ENCODE assay signal across 8 cellular contexts in the genomic region with DNA sequence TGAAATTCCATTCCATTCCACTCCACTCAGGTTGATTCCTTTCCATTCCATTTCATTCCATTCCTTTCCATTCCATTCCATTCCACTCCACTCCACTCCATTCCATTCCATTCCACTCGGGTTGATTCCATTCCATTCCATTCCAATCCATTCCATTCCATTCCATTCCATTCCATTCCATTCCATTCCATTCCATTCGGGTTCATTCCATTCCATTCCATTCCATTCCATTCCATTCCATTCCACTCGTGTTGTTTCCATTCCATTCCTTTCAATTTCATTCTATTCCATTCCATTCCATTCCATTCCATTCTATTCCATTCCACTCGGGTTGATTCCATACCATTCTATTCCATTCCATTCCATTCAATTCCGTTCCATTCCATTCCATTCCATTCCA.
A peak's percentile ranks its signal among the peaks of the same experiment; 100 is the strongest.
DNase-seq lines count a peak whose midpoint lies in the region; ATAC-seq, FAIRE-seq and TF ChIP-seq lines count a peak whose summit lies in the region.
"Not testable (repeated sequence)": the region's sequence is repeated elsewhere in the genome, so short reads cannot be mapped to it uniquely, and the experiment has no call there.

No MANE protein-coding gene starts in this region.

- POLR2A ChIA-PET in A549 (lab: Yijun Ruan, JAX); Panc1 (lab: Charles Lee); endothelial cell of umbilical vein (lab: Charles Lee); naive thymus-derived CD4-positive, alpha-beta T cell (lab: Charles Lee): not testable (repeated sequence)

- in situ Hi-C loops in Panc1 (cut with HindIII; ENCODE audit: low pct_unique_long_range_greater_than_20kb, low sequenced_read_pairs) = not testable (repeated sequence)

- H3K27ac ChIP-seq in A549; Panc1 (ENCODE audit: low read length); endothelial cell of umbilical vein (ENCODE audit: insufficient read depth, low read depth, low read length); naive thymus-derived CD4-positive, alpha-beta T cell (ENCODE audit: low read depth, low read length): not testable (repeated sequence)

- H3K9me1 ChIP-seq in endothelial cell of umbilical vein (replicated peaks; ENCODE audit: control insufficient read depth, extremely low read depth, insufficient read depth, low read length) = not testable (repeated sequence)

- dilution Hi-C loops in endothelial cell of umbilical vein (cut with MboI; ENCODE audit: extremely low pct_ligation_motif_present, low sequenced_read_pairs) = not testable (repeated sequence)

- H3K9me3 Mint-ChIP-seq in naive thymus-derived CD4-positive, alpha-beta T cell = peaks cover 23 to 98% (median 77%) of the 10 kb centered on the region in 11 donors

- not testable (repeated sequence) for BruUV-seq in Panc1 (replicated peaks; lab: Mats Ljungman, UMichigan); endothelial cell of umbilical vein (replicated peaks; lab: Mats Ljungman, UMichigan)

- H3K4me3 Mint-ChIP-seq in naive thymus-derived CD4-positive, alpha-beta T cell = not testable (repeated sequence)

- not testable (repeated sequence) for TF ChIP-seq EP300 in A549 (IDR thresholded peaks at IDR 0.05)

- not testable (repeated sequence) for H3K27me3 Mint-ChIP-seq in naive thymus-derived CD4-positive, alpha-beta T cell

- H3K27me3 ChIP-seq in Panc1 (ENCODE audit: control insufficient read depth, insufficient read depth, low read length); endothelial cell of umbilical vein (ENCODE audit: control insufficient read depth in 2 of 2, insufficient read depth in 2 of 2, low read length in 2 of 2); naive thymus-derived CD4-positive, alpha-beta T cell (ENCODE audit: control insufficient read depth in 2 of 2, insufficient read depth in 2 of 2, low read length in 2 of 2): not testable (repeated sequence)

- not testable (repeated sequence) for TF ChIP-seq POLR2A in A549 (IDR thresholded peaks at IDR 0.05; ENCODE audit: low read length); endothelial cell of umbilical vein (IDR thresholded peaks at IDR 0.05; ENCODE audit: low read depth, low read length)

- peaks cover 34 to 71% (median 50%) of the 10 kb centered on the region in 5 donors for H3K36me3 Mint-ChIP-seq in naive thymus-derived CD4-positive, alpha-beta T cell

- H3K27ac Mint-ChIP-seq in naive thymus-derived CD4-positive, alpha-beta T cell = not testable (repeated sequence)

- not testable (repeated sequence) for H3K79me2 ChIP-seq in endothelial cell of umbilical vein (ENCODE audit: control insufficient read depth, insufficient read depth, low read length)

- H3K4me1 Mint-ChIP-seq in naive thymus-derived CD4-positive, alpha-beta T cell = peaks cover 0 to 37% (median 0%) of the 10 kb centered on the region in 7 donors

- H3K4me1 ChIP-seq in A549; Panc1 (ENCODE audit: control insufficient read depth, insufficient read depth, low read length); endothelial cell of umbilical vein (ENCODE audit: control insufficient read depth, extremely low read depth, insufficient read depth, low read length); naive thymus-derived CD4-positive, alpha-beta T cell (ENCODE audit: control insufficient read depth in 2 of 2, insufficient read depth in 2 of 2, low read length in 2 of 2): not testable (repeated sequence)

- not testable (repeated sequence) for DNase-seq in A549 (ENCODE audit: low read depth in 1 of 2, low spot score in 1 of 2); Panc1 (ENCODE audit: low read depth, low spot score); naive thymus-derived CD4-positive, alpha-beta T cell
- peak; percentile 29 for DNase-seq in endothelial cell of umbilical vein (ENCODE audit: low read depth, low spot score)

- ATAC-seq in A549 (peak; percentile 49 to 77; a peak in 5 of 6 replicates), GM19023 (IDR thresholded peaks at IDR 0.05; ENCODE audit: unreplicated experiment) (peak; percentile 46), GM21528 (IDR thresholded peaks at IDR 0.05; ENCODE audit: low FRiP score, unreplicated experiment) (peak; percentile 59), HG02870 (IDR thresholded peaks at IDR 0.05; ENCODE audit: unreplicated experiment) (peak; percentile 46), HG03280 (IDR thresholded peaks at IDR 0.05; ENCODE audit: unreplicated experiment) (peak; percentile 49), Panc1 (peak; percentile 65)
- ATAC-seq in naive thymus-derived CD4-positive, alpha-beta T cell = peak; percentile 63

- CTCF ChIA-PET in A549 (lab: Yijun Ruan, JAX); Panc1 (lab: Charles Lee); endothelial cell of umbilical vein (lab: Charles Lee); naive thymus-derived CD4-positive, alpha-beta T cell (lab: Charles Lee): not testable (repeated sequence)

- not testable (repeated sequence) for H3K36me3 ChIP-seq in Panc1 (ENCODE audit: control insufficient read depth, insufficient read depth, low read length); endothelial cell of umbilical vein (ENCODE audit: control insufficient read depth in 2 of 2, extremely low read depth in 1 of 2, insufficient read depth in 2 of 2, low read length in 2 of 2); naive thymus-derived CD4-positive, alpha-beta T cell (ENCODE audit: control insufficient read depth in 2 of 3, insufficient read depth in 3 of 3, low read length in 3 of 3)

- WGBS in A549 (ENCODE audit: missing lambda C conversion rate) = 4% methylated on average over 5 of the region's 5 CpGs

- H3K9ac ChIP-seq in endothelial cell of umbilical vein (replicated peaks; ENCODE audit: extremely low read depth, insufficient read depth, low read length) = not testable (repeated sequence)

- not testable (repeated sequence) for H3K4me2 ChIP-seq in A549; endothelial cell of umbilical vein (ENCODE audit: insufficient read depth, low read length)

- not testable (repeated sequence) for H2AFZ ChIP-seq in endothelial cell of umbilical vein (ENCODE audit: low read depth, low read length)

- H3K4me3 ChIP-seq in A549; Panc1 (ENCODE audit: low read depth in 2 of 2, low read length in 2 of 2); endothelial cell of umbilical vein (replicated peaks in 1 of 3; ENCODE audit: insufficient read depth in 1 of 3, low read depth in 1 of 3, low read length in 3 of 3); naive thymus-derived CD4-positive, alpha-beta T cell (ENCODE audit: low read length): not testable (repeated sequence)

- H3K9me3 ChIP-seq in A549 = peaks cover 26% of the 10 kb centered on the region; the same call in 2 of the 3 replicates
- H3K9me3 ChIP-seq in Panc1 (ENCODE audit: control insufficient read depth, insufficient read depth, low read depth, low read length) = not testable (repeated sequence)
- H3K9me3 ChIP-seq in endothelial cell of umbilical vein (replicated peaks; ENCODE audit: control insufficient read depth, insufficient read depth, low read length) = peaks cover 18% of the 10 kb centered on the region
- peaks cover 0 to 38% (median 5%) of the 10 kb centered on the region in 3 experiments for H3K9me3 ChIP-seq in naive thymus-derived CD4-positive, alpha-beta T cell (ENCODE audit: control insufficient read depth in 2 of 3, low read length in 3 of 3)

- FAIRE-seq in A549 (lab: Jason Lieb, UNC); endothelial cell of umbilical vein (lab: Jason Lieb, UNC): not testable (repeated sequence)

- not testable (repeated sequence) for TF ChIP-seq RAD21 in A549 (conservative IDR thresholded peaks at IDR 0.05 in 1 of 2, IDR thresholded peaks at IDR 0.05 in 1 of 2)

- intact Hi-C loops in Panc1 (cut with micrococcal nuclease; ENCODE audit: unreplicated experiment); endothelial cell of umbilical vein (cut with micrococcal nuclease); naive thymus-derived CD4-positive, alpha-beta T cell (cut with micrococcal nuclease): not testable (repeated sequence)

- TF ChIP-seq CTCF in A549 (IDR thresholded peaks at IDR 0.05); Panc1 (IDR thresholded peaks at IDR 0.05); endothelial cell of umbilical vein (IDR thresholded peaks at IDR 0.05; ENCODE audit: extremely low read depth in 1 of 2, insufficient read depth in 1 of 2, low read depth in 1 of 2, low read length in 2 of 2): not testable (repeated sequence)

- H4K20me1 ChIP-seq in endothelial cell of umbilical vein (replicated peaks; ENCODE audit: control insufficient read depth, extremely low read depth, insufficient read depth, low read length) = not testable (repeated sequence)
